In the genomic region with DNA sequence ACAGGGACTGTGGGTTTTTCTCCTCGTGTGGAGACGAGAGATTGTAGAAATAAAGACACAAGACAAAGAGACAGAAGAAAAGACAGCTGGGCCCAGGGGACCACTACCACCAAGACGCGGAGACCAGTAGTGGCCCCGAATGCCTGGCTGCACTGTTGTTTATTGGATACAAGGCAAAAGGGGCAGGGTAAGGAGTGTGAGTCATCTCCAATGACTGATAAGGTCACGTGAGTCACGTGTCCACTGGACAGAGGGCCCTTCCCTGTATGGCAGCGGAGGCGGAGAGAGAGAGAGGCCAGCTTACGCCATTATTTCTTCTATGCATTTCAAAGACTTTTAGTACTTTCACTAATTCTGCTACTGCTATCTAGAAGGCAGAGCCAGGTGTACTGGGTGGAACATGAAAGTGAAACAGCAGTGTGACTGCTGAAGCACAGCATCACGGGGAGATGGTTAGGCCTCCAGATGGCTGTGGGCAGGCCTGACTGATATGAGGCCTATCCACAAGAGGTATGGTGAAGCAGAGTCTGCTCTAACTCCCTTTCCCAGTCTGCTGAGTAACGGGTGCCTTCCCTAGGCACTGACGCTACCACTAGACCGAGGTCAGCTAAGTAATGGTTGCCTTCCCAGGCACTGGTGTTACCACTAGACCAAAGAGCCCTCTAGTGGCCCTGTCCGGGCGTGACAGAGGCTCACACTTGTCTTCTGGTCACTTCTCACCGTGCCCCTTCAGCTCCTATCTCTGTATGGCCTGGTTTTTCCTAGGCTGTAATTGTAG, we compare ENCODE assay signal across 8 cellular contexts. TPM values are rescaled to one million over a fixed set of nuclear protein-coding genes. Genes with fewer than 3 reads are reported as not detected.
DNase-seq lines count a peak whose midpoint lies in the region; ATAC-seq and TF ChIP-seq lines count a peak whose summit lies in the region.
"Not testable (repeated sequence)": the region's sequence is repeated elsewhere in the genome, so short reads cannot be mapped to it uniquely, and the experiment has no call there.

No MANE protein-coding gene starts in this region.

- peaks cover 55% of the 10 kb centered on the region for H3K4me1 ChIP-seq in CD8-positive, alpha-beta T cell (ENCODE audit: insufficient read depth, low read length)

- not testable (repeated sequence) for TF ChIP-seq CTCF in CD8-positive, alpha-beta T cell (IDR thresholded peaks at IDR 0.05)
- peak; percentile 67 for TF ChIP-seq CTCF in cardiac fibroblast (IDR thresholded peaks at IDR 0.05; ENCODE audit: low read depth, low read length)

- CTCF ChIA-PET in CD8-positive, alpha-beta T cell (lab: Charles Lee) = interaction anchor here (1.0 to 10.8 kb wide), 11 partner anchors 10 to 675 kb away, joined by 3 to 132 read pairs (median 4); no protein-coding TSS in a partner anchor

- H3K9me3 Mint-ChIP-seq in CD8-positive, alpha-beta T cell = not testable (repeated sequence)

- ATAC-seq in CD8-positive, alpha-beta T cell = peak; percentile 62
- ATAC-seq in GM19372 (IDR thresholded peaks at IDR 0.05; ENCODE audit: low read depth, unreplicated experiment) (peak; percentile 88), HG03280 (IDR thresholded peaks at IDR 0.05; ENCODE audit: unreplicated experiment) (peak; percentile 89)
- not testable (repeated sequence) for ATAC-seq in left colon

- peak overlapping the region; percentile 88 for H3K27ac Mint-ChIP-seq in CD8-positive, alpha-beta T cell

- H3K27me3 Mint-ChIP-seq in CD8-positive, alpha-beta T cell (ENCODE audit: low read depth) = not testable (repeated sequence)

- not testable (repeated sequence) for H3K4me3 ChIP-seq in CD8-positive, alpha-beta T cell (ENCODE audit: low read depth, low read length); cardiac fibroblast (replicated peaks in 1 of 2; ENCODE audit: low read depth in 2 of 2, low read length in 2 of 2)

- POLR2A ChIA-PET in CD8-positive, alpha-beta T cell (lab: Charles Lee) = interaction anchor here (1.0 to 2.4 kb wide), 3 partner anchors 37 to 49 kb away, joined by 3 to 8 read pairs (median 3); no protein-coding TSS in a partner anchor

- H3K36me3 Mint-ChIP-seq in CD8-positive, alpha-beta T cell = peaks cover 64% of the 10 kb centered on the region

- peak overlapping the region; percentile 10 for H3K27ac ChIP-seq in CD8-positive, alpha-beta T cell (ENCODE audit: low read depth, low read length)

- not testable (repeated sequence) for H3K9me3 ChIP-seq in CD8-positive, alpha-beta T cell (ENCODE audit: low read length)

- H3K4me3 Mint-ChIP-seq in CD8-positive, alpha-beta T cell = peak overlapping the region; percentile 77

- H3K4me1 Mint-ChIP-seq in CD8-positive, alpha-beta T cell (ENCODE audit: low read depth) = peaks cover 53% of the 10 kb centered on the region

- H3K27me3 ChIP-seq in CD8-positive, alpha-beta T cell (ENCODE audit: insufficient read depth, low read length) = not testable (repeated sequence)

- intact Hi-C loops in CD8-positive, alpha-beta T cell (cut with DNase I, micrococcal nuclease) = loop anchor here in 1 of 2 experiments (1.0 to 10.0 kb wide), 2 partner anchors 191 to 536 kb away; no protein-coding TSS in a partner anchor
- intact Hi-C loops in left colon (cut with DNase I, micrococcal nuclease) = not testable (repeated sequence)

- peak; percentile 16 to 73 (median 52) for DNase-seq in CD8-positive, alpha-beta T cell
- DNase-seq in NCI-H510A treated with DMSO at 0.1 percent for 48 hours (lab: John Stamatoyannopoulos, UW) (peak; percentile 14), cardiac fibroblast (ENCODE audit: low read depth in 2 of 2) (peak; percentile 51 to 74), left colon (peak; percentile 59 to 82)
- DNase-seq in activated CD4-positive, alpha-beta T cell treated with anti-CD3 and anti-CD28 coated beads for 1 hour = peak; percentile 61
- DNase-seq in stimulated activated CD4-positive, alpha-beta T cell treated with anti-CD3 and anti-CD28 coated beads, Interleukin-2, amount 100 ng/mL, for 4 hours (ENCODE audit: low read depth) = peak; percentile 71

- peaks cover 25% of the 10 kb centered on the region for H3K36me3 ChIP-seq in CD8-positive, alpha-beta T cell (ENCODE audit: insufficient read depth, low read length)

RNA-seq across cellular contexts. Expression of gene RNASET2, which starts 5.3 kb away (rescaled TPM):
- 10 to 100 TPM; 93.1 to 98.9 TPM for total RNA-seq in CD8-positive, alpha-beta T cell
- 100 to 1,000 TPM; 130 to 151 TPM for total RNA-seq in left colon

RNA-seq across cellular contexts. Expression of gene CEP43, which starts 48.1 kb away (rescaled TPM):
- total RNA-seq in CD8-positive, alpha-beta T cell = 1 to 10 TPM; 5.7 to 8.7 TPM
- 10 to 100 TPM; 17.4 to 22.5 TPM for total RNA-seq in left colon

Comparison
In these comparisons a context has a peak if more than half of its experiments do, and no peak if none do; other contexts are left out.
1. DNase-seq: peak in every context shown above with its lines; median percentile 71 in stimulated activated CD4-positive, alpha-beta T cell treated with anti-CD3 and anti-CD28 coated beads, Interleukin-2, amount 100 ng/mL, for 4 hours; 70 in left colon; 62 in cardiac fibroblast; 61 in activated CD4-positive, alpha-beta T cell treated with anti-CD3 and anti-CD28 coated beads for 1 hour; 52 in CD8-positive, alpha-beta T cell; 14 in NCI-H510A treated with DMSO at 0.1 percent for 48 hours.